7 cellular contexts compared by ENCODE assay signal in genomic region chr22:20732431-20732830, GRCh38. TPM values are rescaled to one million over a fixed set of nuclear protein-coding genes. Genes with fewer than 3 reads are reported as not detected.
"Had no signal": no experiment of that assay in that cellular context is flagged by ENCODE, and none has a peak within 500 bp of the region (broad histone marks: within the 10 kb centered on the region; RNA-seq: fewer than 3 reads in every experiment).

No MANE protein-coding gene starts in this region.

RNA-seq across cellular contexts. Expression of gene SERPIND1, which starts 41.5 kb away (rescaled TPM):
- total RNA-seq: dermis blood vessel endothelial cell, kidney epithelial cell, left ventricle myocardium superior, lower leg skin, mesothelial cell of epicardium, mucosa of descending colon had no signal
- polyA plus RNA-seq: keratinocyte had no signal
